ENCODE assay signal across 27 cellular contexts in the genomic region with DNA sequence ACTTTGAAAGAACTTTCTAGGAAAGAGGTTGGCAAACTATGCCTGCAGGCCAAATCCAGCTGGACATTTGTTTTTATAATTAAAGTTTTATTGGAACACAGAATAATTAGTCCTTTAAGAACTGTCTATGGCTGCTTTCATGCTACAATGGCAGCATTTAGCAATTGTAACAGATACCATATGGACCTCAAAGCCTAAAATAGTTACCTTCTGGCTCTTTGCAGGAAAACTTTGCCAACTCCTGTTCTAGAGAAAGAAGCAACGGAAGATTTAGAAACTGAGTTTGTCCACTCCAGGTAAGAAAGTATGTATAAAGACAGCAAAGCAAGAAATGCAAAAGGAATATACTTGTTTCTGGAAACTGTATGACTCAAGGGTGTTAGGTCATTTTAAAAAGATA.
"Had no signal": no experiment of that assay in that cellular context is flagged by ENCODE, and none has a peak within 500 bp of the region (broad histone marks: within the 10 kb centered on the region; RNA-seq: fewer than 3 reads in every experiment).

No MANE protein-coding gene starts in this region.

- H3K36me3 ChIP-seq: colonic mucosa, esophagus squamous epithelium, gastrocnemius medialis, heart right ventricle, left lung, lower lobe of right lung had no signal

- FAIRE-seq: endometrium, islet of Langerhans, keratinocyte had no signal

- H3K27ac ChIP-seq: colonic mucosa, epithelial cell of prostate, esophagus squamous epithelium, gastrocnemius medialis, heart right ventricle, left lung, lower lobe of right lung had no signal

- DNase-seq: colonic mucosa; cortex of kidney; effector CD8-positive, alpha-beta T cell; effector memory CD8-positive, alpha-beta T cell; endodermal cell; erythroblast; esophagus squamous epithelium; foreskin fibroblast; foreskin melanocyte; gastrocnemius medialis; glutamatergic neuron; head of caudate nucleus; heart right ventricle; hippocampal formation; immature natural killer cell; left cardiac atrium; left lung; left ventricle myocardium superior; lower lobe of right lung; mesenchymal stem cell; mucosa of descending colon; naive B cell had no signal

- ATAC-seq: effector memory CD8-positive, alpha-beta T cell; esophagus mucosa; gastrocnemius medialis; heart right ventricle; left cardiac atrium; left lung; left ventricle myocardium superior; lower lobe of right lung; mucosa of descending colon had no signal

- H3K4me3 ChIP-seq: colonic mucosa, esophagus squamous epithelium, gastrocnemius medialis, heart right ventricle, left lung, lower lobe of right lung, mucosa of descending colon had no signal

- H3K4me1 ChIP-seq: colonic mucosa, esophagus squamous epithelium, gastrocnemius medialis, heart right ventricle, left lung, lower lobe of right lung had no signal

- H3K27me3 ChIP-seq: colonic mucosa, esophagus squamous epithelium, gastrocnemius medialis, left lung had no signal

- H3K9me3 ChIP-seq: colonic mucosa, esophagus squamous epithelium, gastrocnemius medialis, left lung, lower lobe of right lung, mucosa of descending colon had no signal
